20 cellular contexts compared by ENCODE assay signal in the genomic region with DNA sequence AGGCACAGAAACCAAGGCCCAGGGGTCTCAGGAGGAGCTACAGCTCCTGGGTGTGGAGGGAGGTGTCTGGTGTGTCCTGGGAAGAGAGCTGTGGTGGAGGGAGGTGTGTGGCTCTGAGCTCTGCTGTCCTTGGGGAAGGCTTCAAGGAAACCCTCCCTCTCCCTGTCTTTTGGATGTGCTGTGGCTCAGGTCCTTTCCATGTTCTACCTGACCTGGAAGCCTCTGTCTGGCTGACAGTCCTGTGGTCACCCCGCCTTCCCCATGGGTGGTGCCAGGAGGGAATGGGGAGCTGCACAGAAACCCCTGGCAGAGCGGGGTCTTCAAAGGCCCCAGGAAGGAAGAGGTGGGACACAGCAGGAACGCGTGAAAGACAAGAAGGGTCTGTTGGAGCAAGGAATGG. TPM values are rescaled to one million over a fixed set of nuclear protein-coding genes. Genes with fewer than 3 reads are reported as not detected.
DNase-seq lines count a peak whose midpoint lies in the region; TF ChIP-seq lines count a peak whose summit lies in the region.
"Had no signal": no experiment of that assay in that cellular context is flagged by ENCODE, and none has a peak within 500 bp of the region (broad histone marks: within the 10 kb centered on the region; RNA-seq: fewer than 3 reads in every experiment).

No MANE protein-coding gene starts in this region.

- no peak overlapping the region for H3K4me3 ChIP-seq in BLaER1
- no peak overlapping the region for H3K4me3 ChIP-seq in colonic mucosa
- no peak overlapping the region for H3K4me3 ChIP-seq in mucosa of rectum (ENCODE audit: low read length in 2 of 2)
- H3K4me3 ChIP-seq: A549, HAP-1 had no signal

- H3K27ac ChIP-seq in BLaER1 (no peak overlapping the region), colonic mucosa (peak overlapping the region; percentile 27), mucosa of rectum (ENCODE audit: low read depth in 2 of 2, low read length in 2 of 2) (peak overlapping the region; percentile 63 to 76)
- H3K27ac ChIP-seq: A549, C4-2B had no signal

- no peaks in the 10 kb centered on the region for H3K27me3 ChIP-seq in BLaER1
- no peaks in the 10 kb centered on the region for H3K27me3 ChIP-seq in colonic mucosa
- H3K27me3 ChIP-seq in mucosa of rectum (ENCODE audit: control insufficient read depth in 2 of 2, insufficient read depth in 2 of 2, low read length in 2 of 2): peaks cover 0 to 2% of the 10 kb centered on the region in 2 donors

- no peaks in the 10 kb centered on the region for H3K27me3 Mint-ChIP-seq in mesothelial cell of epicardium (ENCODE audit: low read depth)

- intact Hi-C loops in colonic mucosa (cut with DNase I) (no loop called here), cardiac septum (cut with DNase I) (no loop called here)

- H3K27ac Mint-ChIP-seq in mesothelial cell of epicardium: no peak overlapping the region
- H3K27ac Mint-ChIP-seq: CD4-positive, CD25-positive, alpha-beta regulatory T cell; CD8-positive, alpha-beta T cell; HFFc6 had no signal

- TF ChIP-seq CTCF in colonic mucosa (IDR thresholded peaks at IDR 0.05) (no peak), mesothelial cell of epicardium (IDR thresholded peaks at IDR 0.05; ENCODE audit: unreplicated experiment) (no peak)

- DNase-seq in colonic mucosa (no peak), cardiac septum (ENCODE audit: low spot score) (no peak), mesothelial cell of epicardium (ENCODE audit: low spot score in 2 of 2, unreplicated experiment in 2 of 2) (no peak), NCI-H2227 (lab: John Stamatoyannopoulos, UW; ENCODE audit: unreplicated experiment) (no peak)
- DNase-seq: 8988T; ACHN; AML-193; BE2C; Caco-2; CD4-positive, CD25-positive, alpha-beta regulatory T cell; CD8-positive, alpha-beta T cell; DMS153; DND-41; GOT3; HFFc6 had no signal

- H3K4me2 ChIP-seq in BLaER1: peak overlapping the region; percentile 34; the same call in 1 of the 2 replicates
- H3K4me2 ChIP-seq: A549 had no signal

- H3K4me3 Mint-ChIP-seq in mesothelial cell of epicardium: no peak overlapping the region
- H3K4me3 Mint-ChIP-seq: CD4-positive, CD25-positive, alpha-beta regulatory T cell; CD8-positive, alpha-beta T cell; HFFc6 had no signal

- peaks cover 58% of the 10 kb centered on the region for H3K9me3 Mint-ChIP-seq in mesothelial cell of epicardium
- H3K9me3 Mint-ChIP-seq: HFFc6 had no signal

- no peaks in the 10 kb centered on the region for H3K4me1 Mint-ChIP-seq in mesothelial cell of epicardium

- H3K36me3 ChIP-seq in BLaER1 (no peaks in the 10 kb centered on the region), colonic mucosa (no peaks in the 10 kb centered on the region), mucosa of rectum (ENCODE audit: control insufficient read depth in 2 of 2, insufficient read depth in 2 of 2, low read length in 2 of 2) (no peaks in the 10 kb centered on the region)
- H3K36me3 ChIP-seq: BE2C, HAP-1 had no signal

- H3K4me1 ChIP-seq in BLaER1 (peaks cover 42% of the 10 kb centered on the region), colonic mucosa (no peaks in the 10 kb centered on the region), mucosa of rectum (ENCODE audit: control insufficient read depth in 2 of 2, insufficient read depth in 2 of 2, low read length in 2 of 2) (peaks cover 0 to 2% of the 10 kb centered on the region in 2 donors)
- H3K4me1 ChIP-seq: A549, BE2C, Caco-2, HAP-1 had no signal

- no peaks in the 10 kb centered on the region for H4K20me1 ChIP-seq in BLaER1

- no peaks in the 10 kb centered on the region for H3K9me3 ChIP-seq in BLaER1
- H3K9me3 ChIP-seq in colonic mucosa: no peaks in the 10 kb centered on the region
- H3K9me3 ChIP-seq in mucosa of rectum (ENCODE audit: control insufficient read depth in 2 of 2, low read length in 2 of 2): no peaks in the 10 kb centered on the region
- H3K9me3 ChIP-seq: BE2C, HAP-1 had no signal

- H3K9ac ChIP-seq in BLaER1 (no peak overlapping the region), colonic mucosa (ENCODE audit: low read depth in 2 of 2, low read length in 2 of 2) (peak overlapping the region in 1 of 2 donors; percentile 16), mucosa of rectum (ENCODE audit: low read depth in 1 of 2, low read length in 2 of 2) (no peak overlapping the region)

- H3K36me3 Mint-ChIP-seq in mesothelial cell of epicardium: peaks cover 5% of the 10 kb centered on the region
- H3K36me3 Mint-ChIP-seq: CD4-positive, CD25-positive, alpha-beta regulatory T cell; CD8-positive, alpha-beta T cell had no signal

RNA-seq across cellular contexts. Expression of gene CEACAM7, which starts 0.6 kb away (rescaled TPM):
- 100 to 1,000 TPM; 329 to 919 TPM for total RNA-seq in colonic mucosa
- total RNA-seq in cardiac septum: not detected
- total RNA-seq in mesothelial cell of epicardium: not detected in 3 replicates
- total RNA-seq: Caco-2; CD4-positive, CD25-positive, alpha-beta regulatory T cell; CD8-positive, alpha-beta T cell; HFFc6 had no signal

RNA-seq across cellular contexts. Expression of gene CEACAM5, which starts 19.7 kb away (rescaled TPM):
- total RNA-seq in colonic mucosa: 1,000 to 10,000 TPM; 2,196 to 2,217 TPM
- total RNA-seq in cardiac septum: 0.19 TPM
- total RNA-seq in mesothelial cell of epicardium: not detected in 3 replicates
- total RNA-seq: CD4-positive, CD25-positive, alpha-beta regulatory T cell; CD8-positive, alpha-beta T cell had no signal

Comparison
In these comparisons a context has a peak if more than half of its experiments do, and no peak if none do; other contexts are left out.
1. RNA of gene CEACAM7, which starts 0.6 kb away (total RNA-seq): 329 to 919 TPM in colonic mucosa; not detected in cardiac septum (single experiment) and not detected in mesothelial cell of epicardium; every median in the first group is over 100 times any median in the second.
2. RNA of gene CEACAM5, which starts 19.7 kb away (total RNA-seq): 2,196 to 2,217 TPM in colonic mucosa; 0.19 TPM in cardiac septum (single experiment) and not detected in mesothelial cell of epicardium; every median in the first group is over 1,000 times any median in the second.